In genomic region chr11:45921561-45922424, GRCh38 we compare ENCODE assay signal across 8 cellular contexts. TPM values are rescaled to one million over a fixed set of nuclear protein-coding genes. Genes with fewer than 3 reads are reported as not detected.
DNase-seq lines count a peak whose midpoint lies in the region; ATAC-seq and TF ChIP-seq lines count a peak whose summit lies in the region.

No MANE protein-coding gene starts in this region.

- H3K9me3 Mint-ChIP-seq in activated CD8-positive, alpha-beta T cell treated with anti-CD3 and anti-CD28 coated beads, Interleukin-2, amount 10 ng/mL, durations not matched to agents 7 days and 5 days (ENCODE audit: insufficient read depth), result no peaks in the 10 kb centered on the region

- CTCF ChIA-PET in activated CD8-positive, alpha-beta T cell treated with anti-CD3 and anti-CD28 coated beads, Interleukin-2, amount 10 ng/mL, durations not matched to agents 7 days and 5 days (lab: Charles Lee), result interaction anchor here (1.3 kb wide), 1 partner anchor 43 kb away, joined by 4 read pairs; no protein-coding TSS in a partner anchor

- H3K4me2 ChIP-seq in BLaER1 (peak overlapping the region; percentile 96), MM.1S (ENCODE audit: low read depth, low read length) (peak overlapping the region; percentile 56; the same call in 1 of the 2 replicates)

- no peaks in the 10 kb centered on the region for H3K9me3 ChIP-seq in BLaER1
- H3K9me3 ChIP-seq in MM.1S (replicated peaks; ENCODE audit: insufficient read depth, low read length), result no peaks in the 10 kb centered on the region
- H3K9me3 ChIP-seq in testis, result no peaks in the 10 kb centered on the region

- peaks cover 35% of the 10 kb centered on the region for H3K4me1 Mint-ChIP-seq in activated CD8-positive, alpha-beta T cell treated with anti-CD3 and anti-CD28 coated beads, Interleukin-2, amount 10 ng/mL, durations not matched to agents 7 days and 5 days (ENCODE audit: low read depth)

- peaks cover 18% of the 10 kb centered on the region for H3K27me3 Mint-ChIP-seq in activated CD8-positive, alpha-beta T cell treated with anti-CD3 and anti-CD28 coated beads, Interleukin-2, amount 10 ng/mL, durations not matched to agents 7 days and 5 days (ENCODE audit: low read depth)

- peak overlapping the region; percentile 84 for H3K27ac ChIP-seq in BLaER1
- H3K27ac ChIP-seq in MM.1S (ENCODE audit: low read length), result peak overlapping the region; percentile 20; the same call in 1 of the 2 replicates
- peak overlapping the region; percentile 3 to 59 for H3K27ac ChIP-seq in testis

- WGBS in testis, 2 donors, result 8 to 32% methylated on average over 16 to 49 of the region's 54 CpGs

- no peaks in the 10 kb centered on the region for H3K9me2 ChIP-seq in MM.1S (replicated peaks; ENCODE audit: insufficient read depth, low read length)

- no peaks in the 10 kb centered on the region for H3K36me3 Mint-ChIP-seq in activated CD8-positive, alpha-beta T cell treated with anti-CD3 and anti-CD28 coated beads, Interleukin-2, amount 10 ng/mL, durations not matched to agents 7 days and 5 days (ENCODE audit: low read depth)

- H3K9ac ChIP-seq in BLaER1 (peak overlapping the region; percentile 83), MM.1S (ENCODE audit: low read length) (peak overlapping the region; percentile 29; the same call in 1 of the 2 replicates)

- H3K4me3 Mint-ChIP-seq in activated CD8-positive, alpha-beta T cell treated with anti-CD3 and anti-CD28 coated beads, Interleukin-2, amount 10 ng/mL, durations not matched to agents 7 days and 5 days, result peak overlapping the region; percentile 25

- DNase-seq in MM.1S (peak; percentile 75), iPS-NIHi7 (ENCODE audit: extremely low spot score) (peak; percentile 90), testis (peak; percentile 47), C1 segment of cervical spinal cord (lab: John Stamatoyannopoulos, UW) (no peak), cerebellar cortex (ENCODE audit: low spot score) (no peak)
- no peak for DNase-seq in activated CD8-positive, alpha-beta T cell treated with anti-CD3 and anti-CD28 coated beads, Interleukin-2, amount 10 ng/mL, durations not matched to agents 7 days and 5 days

- H3F3A ChIP-seq in MM.1S (ENCODE audit: insufficient read depth, low read length), result peaks cover 18% of the 10 kb centered on the region

- H3K4me3 ChIP-seq in BLaER1 (peak overlapping the region; percentile 73), MM.1S (ENCODE audit: low read length) (peak overlapping the region; percentile 49), testis (peak overlapping the region; percentile 41 to 54)

- POLR2A ChIA-PET in activated CD8-positive, alpha-beta T cell treated with anti-CD3 and anti-CD28 coated beads, Interleukin-2, amount 10 ng/mL, durations not matched to agents 7 days and 5 days (lab: Charles Lee), result no interaction called here

- peaks cover 8% of the 10 kb centered on the region for H3K36me3 ChIP-seq in BLaER1
- no peaks in the 10 kb centered on the region for H3K36me3 ChIP-seq in MM.1S (replicated peaks; ENCODE audit: insufficient read depth, low read length)
- no peaks in the 10 kb centered on the region for H3K36me3 ChIP-seq in testis (ENCODE audit: low read depth, missing control alignments)

- peaks cover 9% of the 10 kb centered on the region for H3K79me2 ChIP-seq in MM.1S (ENCODE audit: low read length)

- H4K20me1 ChIP-seq in BLaER1 (peaks cover 17% of the 10 kb centered on the region; the same call in 1 of the 2 replicates), MM.1S (ENCODE audit: insufficient read depth, low read length) (no peaks in the 10 kb centered on the region)

- H3K4me1 ChIP-seq in BLaER1, result peaks cover 86% of the 10 kb centered on the region
- peaks cover 13% of the 10 kb centered on the region for H3K4me1 ChIP-seq in MM.1S (ENCODE audit: low read length)
- peaks cover 19% of the 10 kb centered on the region for H3K4me1 ChIP-seq in testis

- no peak overlapping the region for H3K27ac Mint-ChIP-seq in activated CD8-positive, alpha-beta T cell treated with anti-CD3 and anti-CD28 coated beads, Interleukin-2, amount 10 ng/mL, durations not matched to agents 7 days and 5 days

- ATAC-seq in activated CD8-positive, alpha-beta T cell treated with anti-CD3 and anti-CD28 coated beads, Interleukin-2, amount 10 ng/mL, durations not matched to agents 7 days and 5 days, result no peak
- ATAC-seq in GM21515 (IDR thresholded peaks at IDR 0.05; ENCODE audit: unreplicated experiment), result no peak

- 0 out of 2 replicates have a peak overlapping the region, but pooled peaks have one; percentile 21 for H2AFZ ChIP-seq in MM.1S (ENCODE audit: low read length)

- intact Hi-C loops in testis (cut with DNase I; ENCODE audit: low total_unique reads), result no loop called here

- no peak for TF ChIP-seq CTCF in MM.1S (IDR thresholded peaks at IDR 0.05; ENCODE audit: low read length)
- no peak for TF ChIP-seq CTCF in testis (IDR thresholded peaks at IDR 0.05)

- H3K27me3 ChIP-seq in BLaER1 (peaks cover 38% of the 10 kb centered on the region), MM.1S (replicated peaks; ENCODE audit: insufficient read depth, low read length) (peaks cover 13% of the 10 kb centered on the region; the same call in 1 of the 2 replicates), testis (no peaks in the 10 kb centered on the region)

- TF ChIP-seq POLR2A in testis (IDR thresholded peaks at IDR 0.05), result no peak

RNA-seq across cellular contexts. Expression of gene LARGE2, which starts 0.7 kb away (rescaled TPM):
- total RNA-seq in activated CD8-positive, alpha-beta T cell treated with anti-CD3 and anti-CD28 coated beads, Interleukin-2, amount 10 ng/mL, durations not matched to agents 7 days and 5 days, result under 1 TPM; 0.44 to 0.71 TPM
- total RNA-seq in testis, result 1 to 10 TPM; 2.1 to 3.4 TPM
- 4.7 TPM for polyA plus RNA-seq in testis (ENCODE audit: insufficient read depth, low read depth, low replicate concordance)

RNA-seq across cellular contexts. Expression of gene PEX16, which starts 4.1 kb away (rescaled TPM):
- total RNA-seq in activated CD8-positive, alpha-beta T cell treated with anti-CD3 and anti-CD28 coated beads, Interleukin-2, amount 10 ng/mL, durations not matched to agents 7 days and 5 days, result 10 to 100 TPM; 50.0 to 54.6 TPM
- total RNA-seq in testis, result 10 to 100 TPM; 40.2 to 42.0 TPM
- polyA plus RNA-seq in testis (ENCODE audit: insufficient read depth, low read depth, low replicate concordance), result 41.4 TPM

RNA-seq across cellular contexts. Expression of gene FREY1, which starts 14.7 kb away (rescaled TPM):
- total RNA-seq in activated CD8-positive, alpha-beta T cell treated with anti-CD3 and anti-CD28 coated beads, Interleukin-2, amount 10 ng/mL, durations not matched to agents 7 days and 5 days, result 1 to 10 TPM; 2.1 TPM
- 10 to 100 TPM; 19.2 to 22.7 TPM for total RNA-seq in testis
- 59.2 TPM for polyA plus RNA-seq in testis (ENCODE audit: insufficient read depth, low read depth, low replicate concordance)

RNA-seq across cellular contexts. Expression of gene MAPK8IP1, which starts 36.3 kb away (rescaled TPM):
- total RNA-seq in activated CD8-positive, alpha-beta T cell treated with anti-CD3 and anti-CD28 coated beads, Interleukin-2, amount 10 ng/mL, durations not matched to agents 7 days and 5 days, result 1 to 10 TPM in 1 of 2 experiments, under 1 TPM in 1; 0.95 to 1.3 TPM
- total RNA-seq in testis, result 10 to 100 TPM; 54.5 to 57.5 TPM
- 62.9 TPM for polyA plus RNA-seq in testis (ENCODE audit: insufficient read depth, low read depth, low replicate concordance)

Comparison
In these comparisons a context has a peak if more than half of its experiments do, and no peak if none do; other contexts are left out.
1. H3K27ac ChIP-seq: peak in every context shown above with its lines; median percentile 84 in BLaER1; 31 in testis; 20 in MM.1S.
2. DNase-seq: peak in MM.1S (single experiment), iPS-NIHi7 (single experiment) and testis (single experiment); none in activated CD8-positive, alpha-beta T cell treated with anti-CD3 and anti-CD28 coated beads, Interleukin-2, amount 10 ng/mL, durations not matched to agents 7 days and 5 days (single experiment), C1 segment of cervical spinal cord (0 of 14) and cerebellar cortex (single experiment).
3. RNA of gene FREY1, which starts 14.7 kb away (total RNA-seq): 19.2 to 22.7 TPM in testis; 2.1 TPM in activated CD8-positive, alpha-beta T cell treated with anti-CD3 and anti-CD28 coated beads, Interleukin-2, amount 10 ng/mL, durations not matched to agents 7 days and 5 days; every median in the first group is over 4 times any median in the second.
4. Peak in every context shown above with its lines, with median percentiles within 50 percentile points of each other: H3K4me3 ChIP-seq.